Comparison of ENCODE assay signal across 8 cellular contexts in the genomic region with DNA sequence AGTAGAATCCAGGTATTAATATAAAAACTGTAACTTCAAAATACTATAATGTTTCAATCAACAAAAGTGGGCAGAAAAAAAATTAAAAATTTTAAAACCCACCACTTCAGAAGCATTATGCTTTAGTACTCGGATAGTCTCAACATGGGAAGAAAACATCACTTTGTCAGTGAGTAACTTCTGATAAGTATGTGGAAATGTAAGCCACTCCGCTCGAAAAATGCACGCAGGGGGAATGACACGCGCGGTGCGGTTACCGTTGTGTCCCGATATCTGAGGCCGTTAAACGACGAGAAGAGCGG. TPM values are rescaled to one million over a fixed set of nuclear protein-coding genes. Genes with fewer than 3 reads are reported as not detected.
A peak's percentile ranks its signal among the peaks of the same experiment; 100 is the strongest.
DNase-seq lines count a peak whose midpoint lies in the region; ATAC-seq and TF ChIP-seq lines count a peak whose summit lies in the region.

No MANE protein-coding gene starts in this region.

- TF ChIP-seq RAD21 in SK-N-SH (IDR thresholded peaks at IDR 0.05; ENCODE audit: low read length) = no peak

- no peak for TF ChIP-seq EP300 in SK-N-SH (IDR thresholded peaks at IDR 0.05; ENCODE audit: borderline replicate concordance in 1 of 2, low read depth in 1 of 2, low read length in 1 of 2)

- H2AFZ ChIP-seq in SK-N-SH (ENCODE audit: low read depth) = peak overlapping the region; percentile 82

- H3K4me1 Mint-ChIP-seq in activated naive CD8-positive, alpha-beta T cell treated with anti-CD3 and anti-CD28 coated beads, Interleukin-2, amount 50 U/mL, for 24 hours = peaks cover 69% of the 10 kb centered on the region

- no peaks in the 10 kb centered on the region for H3K9me3 ChIP-seq in SK-N-SH

- H4K20me1 ChIP-seq in SK-N-SH (ENCODE audit: insufficient read depth) = no peaks in the 10 kb centered on the region

- TF ChIP-seq CTCF in SK-N-SH (IDR thresholded peaks at IDR 0.05) = no peak
- no peak for TF ChIP-seq CTCF in kidney epithelial cell (IDR thresholded peaks at IDR 0.05; ENCODE audit: insufficient read depth, low read length, poor library complexity, severe bottlenecking)

- H3K27me3 ChIP-seq in SK-N-SH (ENCODE audit: insufficient read depth) (no peaks in the 10 kb centered on the region), kidney epithelial cell (ENCODE audit: control insufficient read depth, insufficient read depth, low read length) (no peaks in the 10 kb centered on the region)

- H3K36me3 ChIP-seq in SK-N-SH (replicated peaks in 1 of 2; ENCODE audit: control insufficient read depth in 1 of 2, insufficient read depth in 2 of 2, low read length in 1 of 2) = peaks cover 9 to 10% of the 10 kb centered on the region in 2 experiments
- no peaks in the 10 kb centered on the region for H3K36me3 ChIP-seq in kidney epithelial cell (ENCODE audit: control insufficient read depth, insufficient read depth, low read length)

- 3% methylated on average over 12 of the region's 14 CpGs for WGBS in SK-N-SH (ENCODE audit: low lambda C conversion rate)

- H3K36me3 Mint-ChIP-seq in activated naive CD8-positive, alpha-beta T cell treated with anti-CD3 and anti-CD28 coated beads, Interleukin-2, amount 50 U/mL, for 24 hours (ENCODE audit: low read depth) = peaks cover 25% of the 10 kb centered on the region

- H3K4me1 ChIP-seq in SK-N-SH (ENCODE audit: control insufficient read depth in 1 of 2, insufficient read depth in 2 of 2, low read depth in 1 of 2, low read length in 1 of 2) = peaks cover 8 to 13% of the 10 kb centered on the region in 2 experiments; a peak in 3 of 4 replicates

- H3K27ac ChIP-seq in SK-N-SH (ENCODE audit: low read depth in 2 of 2, low read length in 1 of 2) = peak overlapping the region; percentile 58 to 73; a peak in 3 of 4 replicates

- peak overlapping the region; percentile 79 for H3K27ac Mint-ChIP-seq in activated naive CD8-positive, alpha-beta T cell treated with anti-CD3 and anti-CD28 coated beads, Interleukin-2, amount 50 U/mL, for 24 hours

- peak overlapping the region; percentile 79 for H3K9ac ChIP-seq in SK-N-SH

- H3K9me3 Mint-ChIP-seq in activated naive CD8-positive, alpha-beta T cell treated with anti-CD3 and anti-CD28 coated beads, Interleukin-2, amount 50 U/mL, for 24 hours = no peaks in the 10 kb centered on the region

- CTCF ChIA-PET in SK-N-SH (lab: Yijun Ruan, JAX) = interaction anchor here (1.3 kb wide), 1 partner anchor 72 kb away, joined by 4 read pairs; no protein-coding TSS in a partner anchor

- no peaks in the 10 kb centered on the region for H3K27me3 Mint-ChIP-seq in activated naive CD8-positive, alpha-beta T cell treated with anti-CD3 and anti-CD28 coated beads, Interleukin-2, amount 50 U/mL, for 24 hours

- DNase-seq in SK-N-SH (no peak), kidney epithelial cell (ENCODE audit: low read depth) (no peak), superior temporal gyrus (ENCODE audit: extremely low spot score) (peak; percentile 42), DMS153 treated with DMSO at 0.1 percent for 48 hours (lab: John Stamatoyannopoulos, UW; ENCODE audit: unreplicated experiment) (no peak)
- no peak for DNase-seq in activated naive CD8-positive, alpha-beta T cell treated with anti-CD3 and anti-CD28 coated beads, Interleukin-2, amount 50 U/mL, for 24 hours
- no peak for DNase-seq in stimulated activated CD4-positive, alpha-beta T cell treated with anti-CD3 and anti-CD28 coated beads, Interleukin-4, amount 100 ng/mL, for 24 hours

- peaks cover 44% of the 10 kb centered on the region for H3K79me2 ChIP-seq in SK-N-SH (ENCODE audit: insufficient read depth)

- H3K4me3 ChIP-seq in SK-N-SH (ENCODE audit: low read depth in 2 of 2, low read length in 1 of 2) = peak overlapping the region; percentile 84 to 89
- H3K4me3 ChIP-seq in kidney epithelial cell (ENCODE audit: low read depth, low read length) = peak overlapping the region; percentile 95

- peaks cover 6% of the 10 kb centered on the region for H3F3A ChIP-seq in SK-N-SH (replicated peaks; ENCODE audit: insufficient read depth)

- ATAC-seq in SK-N-SH treated with all-trans-retinoic acid at 6 μM for 48 hours (no peak), HG03196 (IDR thresholded peaks at IDR 0.05; ENCODE audit: unreplicated experiment) (no peak)
- no peak for ATAC-seq in activated naive CD8-positive, alpha-beta T cell treated with anti-CD3 and anti-CD28 coated beads, Interleukin-2, amount 50 U/mL, for 24 hours

- peak overlapping the region; percentile 94 for H3K4me3 Mint-ChIP-seq in activated naive CD8-positive, alpha-beta T cell treated with anti-CD3 and anti-CD28 coated beads, Interleukin-2, amount 50 U/mL, for 24 hours

- POLR2A ChIA-PET in SK-N-SH (lab: Yijun Ruan, JAX) = no interaction called here

- peak overlapping the region; percentile 73 for H3K4me2 ChIP-seq in SK-N-SH

- no peaks in the 10 kb centered on the region for H3K9me2 ChIP-seq in SK-N-SH

TF ChIP-seq in SK-N-SH, 30 proteins besides CTCF, POLR2A, EP300 and RAD21 (continues in another document):
- no peak for TF ChIP-seq MEF2A (IDR thresholded peaks at IDR 0.05; ENCODE audit: borderline replicate concordance, low read depth)
- TF ChIP-seq PBX3 (IDR thresholded peaks at IDR 0.05) = no peak
- TF ChIP-seq YY1 (IDR thresholded peaks at IDR 0.05; ENCODE audit: low read depth) = no peak
- TF ChIP-seq SMC3 (IDR thresholded peaks at IDR 0.05; ENCODE audit: low read depth, low read length) = no peak
- TF ChIP-seq ELF1 (IDR thresholded peaks at IDR 0.05) = no peak
- no peak for TF ChIP-seq GABPA (IDR thresholded peaks at IDR 0.05; ENCODE audit: low read depth)

TF ChIP-seq in SK-N-SH treated with all-trans-retinoic acid at 6 μM for 48 hours, 23 proteins besides CTCF, POLR2A, EP300 and RAD21 (continues in another document):
- TF ChIP-seq ARNTL (CRISPR knock-in tag; IDR thresholded peaks at IDR 0.05; ENCODE audit: borderline replicate concordance, low read depth) (no peak), ZNF70 (CRISPR knock-in tag; IDR thresholded peaks at IDR 0.05) (no peak), GLIS3 (CRISPR knock-in tag; IDR thresholded peaks at IDR 0.05) (no peak), TCF4 (CRISPR knock-in tag; IDR thresholded peaks at IDR 0.05; ENCODE audit: borderline replicate concordance) (no peak), BACH2 (CRISPR knock-in tag; IDR thresholded peaks at IDR 0.05; ENCODE audit: borderline replicate concordance) (no peak), ZFP3 (CRISPR knock-in tag; IDR thresholded peaks at IDR 0.05) (no peak), CSDC2 (CRISPR knock-in tag; IDR thresholded peaks at IDR 0.05) (no peak), SNAI2 (CRISPR knock-in tag; IDR thresholded peaks at IDR 0.05) (no peak), CREB5 (CRISPR knock-in tag; IDR thresholded peaks at IDR 0.05; ENCODE audit: low read depth) (no peak), ZNF8 (CRISPR knock-in tag; IDR thresholded peaks at IDR 0.05) (no peak), PPARA (CRISPR knock-in tag; IDR thresholded peaks at IDR 0.05; ENCODE audit: borderline replicate concordance) (no peak)
- TF ChIP-seq, protein P1, sequence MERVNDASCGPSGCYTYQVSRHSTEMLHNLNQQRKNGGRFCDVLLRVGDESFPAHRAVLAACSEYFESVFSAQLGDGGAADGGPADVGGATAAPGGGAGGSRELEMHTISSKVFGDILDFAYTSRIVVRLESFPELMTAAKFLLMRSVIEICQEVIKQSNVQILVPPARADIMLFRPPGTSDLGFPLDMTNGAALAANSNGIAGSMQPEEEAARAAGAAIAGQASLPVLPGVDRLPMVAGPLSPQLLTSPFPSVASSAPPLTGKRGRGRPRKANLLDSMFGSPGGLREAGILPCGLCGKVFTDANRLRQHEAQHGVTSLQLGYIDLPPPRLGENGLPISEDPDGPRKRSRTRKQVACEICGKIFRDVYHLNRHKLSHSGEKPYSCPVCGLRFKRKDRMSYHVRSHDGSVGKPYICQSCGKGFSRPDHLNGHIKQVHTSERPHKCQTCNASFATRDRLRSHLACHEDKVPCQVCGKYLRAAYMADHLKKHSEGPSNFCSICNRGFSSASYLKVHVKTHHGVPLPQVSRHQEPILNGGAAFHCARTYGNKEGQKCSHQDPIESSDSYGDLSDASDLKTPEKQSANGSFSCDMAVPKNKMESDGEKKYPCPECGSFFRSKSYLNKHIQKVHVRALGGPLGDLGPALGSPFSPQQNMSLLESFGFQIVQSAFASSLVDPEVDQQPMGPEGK (CRISPR knock-in tag; IDR thresholded peaks at IDR 0.05; ENCODE audit: borderline replicate concordance) = no peak

RNA-seq across cellular contexts. Expression of gene NGLY1, which starts 0.7 kb away (rescaled TPM):
- polyA plus RNA-seq in SK-N-SH (2012; rRNA removed) = 6.0 and 7.2 TPM in 2 replicates
- 8.6 and 10.1 TPM in 2 replicates for polyA plus RNA-seq in SK-N-SH (2012; cell fraction: cytosol; rRNA removed)
- polyA plus RNA-seq in SK-N-SH (2012; cell fraction: nucleus; rRNA removed) = 7.4 and 12.1 TPM in 2 replicates
- total RNA-seq in kidney epithelial cell = 23.3 TPM in 2 replicates

RNA-seq across cellular contexts. Expression of gene OXSM, which starts 7.3 kb away (rescaled TPM):
- 12.1 and 21.6 TPM in 2 replicates for polyA plus RNA-seq in SK-N-SH (2012; rRNA removed)
- 14.2 and 16.6 TPM in 2 replicates for polyA plus RNA-seq in SK-N-SH (2012; cell fraction: cytosol; rRNA removed)
- 10.4 and 23.9 TPM in 2 replicates for polyA plus RNA-seq in SK-N-SH (2012; cell fraction: nucleus; rRNA removed)
- 13.0 and 15.1 TPM in 2 replicates for total RNA-seq in kidney epithelial cell
